In the genomic region with DNA sequence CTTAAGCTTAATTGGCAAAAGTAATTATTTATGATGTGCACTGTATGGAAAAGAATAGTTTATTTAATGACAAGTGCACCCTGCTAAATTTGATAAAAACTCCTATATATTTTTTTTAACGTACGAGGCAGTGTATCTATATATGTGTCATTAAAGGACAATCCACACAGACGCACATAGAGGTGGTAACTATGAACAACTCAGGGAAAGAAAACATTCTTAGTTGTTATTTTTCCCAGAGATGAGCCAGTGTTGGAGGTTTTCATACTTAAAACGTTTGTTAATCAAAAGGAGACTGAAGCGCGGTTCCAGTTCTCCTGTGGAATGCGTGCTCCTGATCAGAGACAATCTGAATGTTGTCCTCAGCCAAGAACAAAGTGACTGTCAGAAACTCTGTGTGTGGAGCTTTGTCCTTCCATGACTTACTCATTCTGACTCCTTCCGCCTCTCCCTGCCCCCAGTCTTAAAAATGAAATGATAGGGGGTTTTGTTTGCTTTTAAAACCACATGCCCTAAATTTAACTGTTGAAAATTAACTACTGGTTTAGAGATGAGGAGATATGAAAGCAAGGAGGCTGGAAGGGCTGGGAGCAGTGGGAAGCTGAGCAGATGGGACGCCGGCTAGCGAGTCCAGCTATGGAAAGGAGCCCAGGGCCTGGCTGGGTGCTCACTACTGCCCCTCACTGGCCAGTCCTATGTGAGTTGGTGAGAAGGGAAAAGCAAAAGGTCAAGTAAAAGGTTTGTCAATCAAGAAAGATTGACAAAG, we compare ENCODE assay signal across 8 cellular contexts.
A peak's percentile ranks its signal among the peaks of the same experiment; 100 is the strongest.
DNase-seq lines count a peak whose midpoint lies in the region; ATAC-seq and TF ChIP-seq lines count a peak whose summit lies in the region.

No MANE protein-coding gene starts in this region.

- H3K4me3 ChIP-seq in brain microvascular endothelial cell (ENCODE audit: low read depth, low read length): peak overlapping the region; percentile 6

- peak; percentile 79 for DNase-seq in ACHN
- DNase-seq in HS-27A (ENCODE audit: low read depth): peak; percentile 26
- peak; percentile 91 for DNase-seq in brain microvascular endothelial cell
- DNase-seq in kidney tubule cell (ENCODE audit: low spot score): peak; percentile 98
- DNase-seq in GM20000 (ENCODE audit: low spot score): no peak
- DNase-seq in NCI-H2107 treated with DMSO at 0.1 percent for 48 hours (lab: John Stamatoyannopoulos, UW; ENCODE audit: unreplicated experiment): no peak

- H3K27ac ChIP-seq in brain microvascular endothelial cell: peak overlapping the region; percentile 81
- H3K27ac ChIP-seq in temporal lobe (ENCODE audit: low read depth, low read length): peak overlapping the region; percentile 57

- in situ Hi-C loops in ACHN (cut with HindIII; ENCODE audit: low pct_ligation_motif_present, low pct_unique_long_range_greater_than_20kb, low sequenced_read_pairs): no loop called here
- in situ Hi-C loops in brain microvascular endothelial cell (cut with HindIII; ENCODE audit: low pct_ligation_motif_present, low sequenced_read_pairs): no loop called here

- H3K27me3 ChIP-seq in brain microvascular endothelial cell (replicated peaks): no peaks in the 10 kb centered on the region

- H3K36me3 ChIP-seq in brain microvascular endothelial cell (replicated peaks): peaks cover 6% of the 10 kb centered on the region

- no peak for ATAC-seq in GM18868 (IDR thresholded peaks at IDR 0.05; ENCODE audit: unreplicated experiment)

- TF ChIP-seq CTCF in brain microvascular endothelial cell (IDR thresholded peaks at IDR 0.05; ENCODE audit: low read depth, low read length, missing control alignments) (peak; percentile 94), GM20000 (IDR thresholded peaks at IDR 0.05; ENCODE audit: extremely low read depth, missing control alignments) (no peak)

Comparison
In these comparisons a context has a peak if more than half of its experiments do, and no peak if none do; other contexts are left out.
1. DNase-seq: peak in ACHN (single experiment), HS-27A (single experiment), brain microvascular endothelial cell (single experiment) and kidney tubule cell (single experiment); none in GM20000 (single experiment) and NCI-H2107 treated with DMSO at 0.1 percent for 48 hours (single experiment).